Comparison of ENCODE assay signal across 11 cellular contexts in genomic region chr14:96268426-96269358, GRCh38. TPM values are rescaled to one million over a fixed set of nuclear protein-coding genes. Genes with fewer than 3 reads are reported as not detected.
A peak's percentile ranks its signal among the peaks of the same experiment; 100 is the strongest.
DNase-seq lines count a peak whose midpoint lies in the region; ATAC-seq and TF ChIP-seq lines count a peak whose summit lies in the region.
"Had no signal": no experiment of that assay in that cellular context is flagged by ENCODE, and none has a peak within 500 bp of the region (broad histone marks: within the 10 kb centered on the region; RNA-seq: fewer than 3 reads in every experiment).

No MANE protein-coding gene starts in this region.

- H3K4me2 ChIP-seq in GM23248 (ENCODE audit: unreplicated experiment) (peak overlapping the region; percentile 38), hepatocyte (peak overlapping the region; percentile 33)

- 57% methylated on average over 22 of the region's 22 CpGs for WGBS in GM23248 (ENCODE audit: low coverage in 1 of 2, low lambda C conversion rate in 2 of 2, missing lambda C conversion rate in 2 of 2), 2 experiments
- 61% methylated on average over 22 of the region's 22 CpGs for WGBS in hepatocyte (ENCODE audit: low lambda C conversion rate, missing lambda C conversion rate)

- H3K79me2 ChIP-seq in GM23248 (ENCODE audit: insufficient read depth) (no peaks in the 10 kb centered on the region), hepatocyte (no peaks in the 10 kb centered on the region)

- no peak for ATAC-seq in GM19395 (IDR thresholded peaks at IDR 0.05; ENCODE audit: unreplicated experiment)
- ATAC-seq in GM21723 (IDR thresholded peaks at IDR 0.05; ENCODE audit: unreplicated experiment): no peak

- 0 out of 2 replicates have a peak, but pooled peaks cover 3% of the 10 kb centered on the region for H3K36me3 ChIP-seq in GM23248 (ENCODE audit: low read depth)
- H3K36me3 ChIP-seq in WERI-Rb-1: no peaks in the 10 kb centered on the region
- no peaks in the 10 kb centered on the region for H3K36me3 ChIP-seq in hepatocyte (replicated peaks; ENCODE audit: insufficient read depth, low read depth)

- peaks cover 34% of the 10 kb centered on the region for H3F3A ChIP-seq in GM23248 (ENCODE audit: insufficient read depth)

- H3K9me3 ChIP-seq in GM23248 (ENCODE audit: low read depth) (no peaks in the 10 kb centered on the region), WERI-Rb-1 (ENCODE audit: severe bottlenecking) (peaks cover 11% of the 10 kb centered on the region), hepatocyte (ENCODE audit: low read depth) (no peaks in the 10 kb centered on the region)

- in situ Hi-C loops in GM23248 (cut with MboI): no loop called here
- in situ Hi-C loops in GM13976 (cut with MboI; ENCODE audit: low sequenced_read_pairs, unreplicated experiment): no loop called here

- peaks cover 38% of the 10 kb centered on the region for H3K4me1 ChIP-seq in GM23248 (ENCODE audit: insufficient read depth)
- peaks cover 29% of the 10 kb centered on the region for H3K4me1 ChIP-seq in hepatocyte (ENCODE audit: insufficient read depth)

- TF ChIP-seq CTCF in WERI-Rb-1 (IDR thresholded peaks at IDR 0.05; ENCODE audit: low read depth, low read length): no peak
- no peak for TF ChIP-seq CTCF in hepatocyte (IDR thresholded peaks at IDR 0.05; ENCODE audit: poor library complexity)
- no peak for TF ChIP-seq CTCF in GM13976 (IDR thresholded peaks at IDR 0.05; ENCODE audit: borderline replicate concordance, control extremely low read depth, extremely low read depth, insufficient read depth, missing control alignments)

- H3K27ac ChIP-seq in GM23248 (peak overlapping the region; percentile 78), WERI-Rb-1 (no peak overlapping the region), hepatocyte (peak overlapping the region; percentile 79)

- H3K9me2 ChIP-seq in GM23248 (ENCODE audit: insufficient read depth) (no peaks in the 10 kb centered on the region), hepatocyte (replicated peaks; ENCODE audit: insufficient read depth) (no peaks in the 10 kb centered on the region)

- H3K27me3 ChIP-seq in GM23248 (replicated peaks; ENCODE audit: insufficient read depth) (no peaks in the 10 kb centered on the region), WERI-Rb-1 (ENCODE audit: insufficient read depth, low read depth, severe bottlenecking) (no peaks in the 10 kb centered on the region), hepatocyte (no peaks in the 10 kb centered on the region)

- H3K9ac ChIP-seq in GM23248: peak overlapping the region; percentile 50

- no peaks in the 10 kb centered on the region for H4K20me1 ChIP-seq in GM23248 (ENCODE audit: insufficient read depth)
- no peaks in the 10 kb centered on the region for H4K20me1 ChIP-seq in hepatocyte (ENCODE audit: insufficient read depth, poor library complexity, severe bottlenecking)

- DNase-seq in GM23248 (peak; percentile 99), WERI-Rb-1 (peak; percentile 14), hepatocyte (ENCODE audit: low spot score) (peak; percentile 81), smooth muscle cell of the brain vasculature (ENCODE audit: low read depth, low spot score) (peak; percentile 40), GM13976 (ENCODE audit: low spot score) (no peak)
- no peak for DNase-seq in activated CD8-positive, alpha-beta memory T cell treated with anti-CD3 and anti-CD28 coated beads, Interleukin-2, amount 50 U/mL, for 4 hours
- DNase-seq: effector CD4-positive, alpha-beta T cell; NCI-H345 had no signal

- H3K4me3 ChIP-seq in GM23248 (no peak overlapping the region), WERI-Rb-1 (ENCODE audit: low read depth, low read length) (no peak overlapping the region), hepatocyte (no peak overlapping the region)
- H3K4me3 ChIP-seq: skin epidermis had no signal

- no peak overlapping the region for H2AFZ ChIP-seq in GM23248
- no peak overlapping the region for H2AFZ ChIP-seq in hepatocyte

RNA-seq across cellular contexts. Expression of gene BDKRB1, which starts 12.7 kb away (rescaled TPM):
- 3.9 and 5.5 TPM in 2 replicates for total RNA-seq in GM23248 (2014; rRNA removed; shearing (Covaris generic))
- polyA plus RNA-seq in GM23248 (2016; fragmentation: Nextera tagmentation; extraction: Ambion mirVana) (12.9 and 15.1 TPM in 2 replicates), hepatocyte (33.0 and 48.6 TPM in 2 replicates)
- 11.9 and 15.3 TPM in 2 replicates for total RNA-seq in hepatocyte

Comparison
In these comparisons a context has a peak if more than half of its experiments do, and no peak if none do; other contexts are left out.
1. DNase-seq: peak in GM23248 (single experiment), WERI-Rb-1 (single experiment), hepatocyte (single experiment) and smooth muscle cell of the brain vasculature (single experiment); none in GM13976 (single experiment) and activated CD8-positive, alpha-beta memory T cell treated with anti-CD3 and anti-CD28 coated beads, Interleukin-2, amount 50 U/mL, for 4 hours (single experiment).